ENCODE assay signal across 8 cellular contexts in the genomic region with DNA sequence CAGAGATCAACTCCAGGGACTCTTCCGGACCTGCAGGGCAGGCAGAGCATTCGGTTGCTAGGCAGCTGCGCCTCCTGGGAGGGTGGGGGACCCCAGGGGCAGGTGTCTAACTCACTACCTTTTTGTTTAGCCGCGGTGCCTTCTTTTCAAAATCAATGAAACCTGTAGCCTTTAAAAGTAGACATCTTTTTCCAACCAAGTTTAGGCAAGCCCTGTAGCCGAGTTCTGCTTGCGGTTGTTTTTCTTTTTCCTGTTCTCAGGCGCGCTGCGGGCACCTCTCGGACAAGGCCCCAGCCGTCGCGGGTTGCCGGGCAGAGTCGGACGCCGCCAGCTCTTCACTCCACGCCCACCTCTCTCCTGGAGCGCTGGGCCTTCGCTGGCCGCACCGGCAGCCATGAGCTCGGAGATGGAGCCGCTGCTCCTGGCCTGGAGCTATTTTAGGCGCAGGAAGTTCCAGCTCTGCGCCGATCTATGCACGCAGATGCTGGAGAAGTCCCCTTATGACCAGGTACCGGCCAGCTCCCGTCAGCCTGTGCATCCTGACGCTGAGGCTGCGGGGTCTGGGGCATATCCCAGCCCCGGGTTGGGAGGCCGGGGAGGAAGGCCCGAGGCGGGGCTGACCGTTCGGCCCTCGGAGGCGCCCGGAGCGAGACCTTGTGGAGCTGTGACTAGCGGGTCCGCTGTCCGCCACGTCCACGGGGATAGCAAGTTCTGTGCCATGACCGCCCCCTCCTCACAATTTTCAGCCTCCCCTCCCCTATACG. TPM values are rescaled to one million over a fixed set of nuclear protein-coding genes. Genes with fewer than 3 reads are reported as not detected.
DNase-seq lines count a peak whose midpoint lies in the region; ATAC-seq and TF ChIP-seq lines count a peak whose summit lies in the region.

TTC8 (plus strand) TSS at position 338 of the 764 bp plus-strand sequence; CDS start at position 395, 57 bp downstream.

- no peak for TF ChIP-seq CTCF in PC-9 (conservative IDR thresholded peaks at IDR 0.05)

- H3K4me3 Mint-ChIP-seq in activated T-cell treated with anti-CD3 and anti-CD28 coated beads, Interleukin-2, amount 50 U/mL, for 4 hours: peak within 1 kb of the TSS; percentile 84

- 1% methylated on average over 50 of the region's 50 CpGs for WGBS in esophagus, 2 donors

- H3K4me1 Mint-ChIP-seq in activated T-cell treated with anti-CD3 and anti-CD28 coated beads, Interleukin-2, amount 50 U/mL, for 4 hours (ENCODE audit: low read depth): peaks cover 10% of the 10 kb centered on the region

- peak within 1 kb of the TSS; percentile 95 for H3K4me2 ChIP-seq in PC-9

- no peaks in the 10 kb centered on the region for H3K9me3 ChIP-seq in PC-9 (ENCODE audit: insufficient read depth, low read depth)
- no peaks in the 10 kb centered on the region for H3K9me3 ChIP-seq in esophagus (ENCODE audit: control insufficient read depth in 2 of 2, insufficient read depth in 1 of 2, low read depth in 1 of 2, low read length in 1 of 2)
- no peaks in the 10 kb centered on the region for H3K9me3 ChIP-seq in mucosa of rectum (ENCODE audit: control insufficient read depth in 2 of 2, low read length in 2 of 2)

- in situ Hi-C loops in KBM-7 (cut with MboI; ENCODE audit: low pct_unique_long_range_greater_than_20kb, low sequenced_read_pairs): no loop called here

- H3K36me3 Mint-ChIP-seq in activated T-cell treated with anti-CD3 and anti-CD28 coated beads, Interleukin-2, amount 50 U/mL, for 4 hours (ENCODE audit: insufficient read depth): no peaks in the 10 kb centered on the region

- peak within 1 kb of the TSS; percentile 96 for H2AFZ ChIP-seq in PC-9

- H3K27me3 ChIP-seq in PC-9 (ENCODE audit: insufficient read depth, low read depth) (no peaks in the 10 kb centered on the region), esophagus (ENCODE audit: control insufficient read depth in 1 of 2, insufficient read depth in 2 of 2, low read length in 2 of 2) (no peaks in the 10 kb centered on the region), mucosa of rectum (ENCODE audit: control insufficient read depth in 2 of 2, insufficient read depth in 2 of 2, low read length in 2 of 2) (no peaks in the 10 kb centered on the region)

- DNase-seq in DMS53 (lab: John Stamatoyannopoulos, UW) (peak; percentile 92), KBM-7 (peak; percentile 95), PC-9 (peak; percentile 57 to 59)
- DNase-seq in activated T-cell treated with anti-CD3 and anti-CD28 coated beads, Interleukin-2, amount 50 U/mL, for 4 hours: peak; percentile 72
- DNase-seq in stimulated activated CD8-positive, alpha-beta memory T cell treated with anti-CD3 and anti-CD28 coated beads, Interleukin-4, amount 100 ng/mL, for 4 hours (ENCODE audit: low read depth in 2 of 2, low spot score in 1 of 2): peak; percentile 61 to 64

- ATAC-seq in GM21717 (IDR thresholded peaks at IDR 0.05; ENCODE audit: unreplicated experiment): peak; percentile 99
- ATAC-seq in activated T-cell treated with anti-CD3 and anti-CD28 coated beads, Interleukin-2, amount 50 U/mL, for 4 hours: peak; percentile 97 to 98

- H3K36me3 ChIP-seq in PC-9 (ENCODE audit: low read depth) (no peaks in the 10 kb centered on the region), esophagus (ENCODE audit: control insufficient read depth in 2 of 2, insufficient read depth in 2 of 2, low read length in 1 of 2) (no peaks in the 10 kb centered on the region), mucosa of rectum (ENCODE audit: control insufficient read depth in 2 of 2, insufficient read depth in 2 of 2, low read length in 2 of 2) (no peaks in the 10 kb centered on the region)

- H3K27me3 Mint-ChIP-seq in activated T-cell treated with anti-CD3 and anti-CD28 coated beads, Interleukin-2, amount 50 U/mL, for 4 hours (ENCODE audit: low read depth): peaks cover under 1% of the 10 kb centered on the region

- H3K9me3 Mint-ChIP-seq in activated T-cell treated with anti-CD3 and anti-CD28 coated beads, Interleukin-2, amount 50 U/mL, for 4 hours: no peaks in the 10 kb centered on the region

- no peaks in the 10 kb centered on the region for H3K9me2 ChIP-seq in PC-9 (ENCODE audit: insufficient read depth)

- no peaks in the 10 kb centered on the region for H3F3A ChIP-seq in PC-9 (ENCODE audit: insufficient read depth, low read depth)

- intact Hi-C loops in PC-9 (cut with micrococcal nuclease; ENCODE audit: unreplicated experiment): loop anchor here (2.0 kb wide), 1 partner anchor 32 kb away; the partner anchor contains the start of gene EML5

- H3K4me3 ChIP-seq in PC-9 (peak within 1 kb of the TSS; percentile 74), esophagus (ENCODE audit: low read depth in 1 of 2, low read length in 2 of 2) (peak within 1 kb of the TSS; percentile 79 to 81), mucosa of rectum (ENCODE audit: low read length in 2 of 2) (peak within 1 kb of the TSS; percentile 87 to 92)

- CTCF ChIA-PET in PC-9 (lab: Charles Lee): no interaction called here

- TSS peak; percentile 62 for BruUV-seq in PC-9 (replicated peaks; lab: Mats Ljungman, UMichigan)

- peak within 1 kb of the TSS; percentile 76 for H3K27ac ChIP-seq in PC-9
- peak within 1 kb of the TSS; percentile 81 to 83 for H3K27ac ChIP-seq in esophagus (ENCODE audit: low read depth in 2 of 2, low read length in 1 of 2)
- H3K27ac ChIP-seq in mucosa of rectum (ENCODE audit: low read depth in 2 of 2, low read length in 2 of 2): peak within 1 kb of the TSS; percentile 82 to 85

- H3K4me1 ChIP-seq in PC-9 (replicated peaks; ENCODE audit: insufficient read depth) (peaks cover 10% of the 10 kb centered on the region), esophagus (ENCODE audit: control insufficient read depth in 2 of 2, insufficient read depth in 2 of 2, low read length in 1 of 2) (no peaks in the 10 kb centered on the region), mucosa of rectum (ENCODE audit: control insufficient read depth in 2 of 2, insufficient read depth in 2 of 2, low read length in 2 of 2) (peaks cover 5 to 8% of the 10 kb centered on the region in 2 donors)

- H3K9ac ChIP-seq in mucosa of rectum (ENCODE audit: low read depth in 1 of 2, low read length in 2 of 2): peak within 1 kb of the TSS; percentile 72 to 81

- H4K20me1 ChIP-seq in PC-9 (ENCODE audit: insufficient read depth): no peaks in the 10 kb centered on the region

- H3K79me2 ChIP-seq in PC-9 (ENCODE audit: low read depth): peaks cover 26% of the 10 kb centered on the region

- POLR2A ChIA-PET in PC-9 (lab: Charles Lee; ENCODE audit: unreplicated experiment): interaction anchor here (0.6 kb wide), 1 partner anchor 220 kb away, joined by 15 read pairs; no protein-coding TSS in a partner anchor

RNA-seq across cellular contexts. Expression of gene TTC8, which starts in this region (rescaled TPM):
- 8.1 and 8.5 TPM in 2 replicates for total RNA-seq in PC-9 (2021)
- 1 to 10 TPM; 3.8 to 5.2 (median 4.0) TPM for total RNA-seq in activated T-cell treated with anti-CD3 and anti-CD28 coated beads, Interleukin-2, amount 50 U/mL, for 4 hours
- polyA plus RNA-seq in esophagus: 1 to 10 TPM; 8.0 to 9.3 TPM

Comparison
In these comparisons a context has a peak if more than half of its experiments do, and no peak if none do; other contexts are left out.
1. Peak in every context shown above with its lines: DNase-seq, ATAC-seq, H3K4me3 ChIP-seq and H3K27ac ChIP-seq.